In the genomic region with DNA sequence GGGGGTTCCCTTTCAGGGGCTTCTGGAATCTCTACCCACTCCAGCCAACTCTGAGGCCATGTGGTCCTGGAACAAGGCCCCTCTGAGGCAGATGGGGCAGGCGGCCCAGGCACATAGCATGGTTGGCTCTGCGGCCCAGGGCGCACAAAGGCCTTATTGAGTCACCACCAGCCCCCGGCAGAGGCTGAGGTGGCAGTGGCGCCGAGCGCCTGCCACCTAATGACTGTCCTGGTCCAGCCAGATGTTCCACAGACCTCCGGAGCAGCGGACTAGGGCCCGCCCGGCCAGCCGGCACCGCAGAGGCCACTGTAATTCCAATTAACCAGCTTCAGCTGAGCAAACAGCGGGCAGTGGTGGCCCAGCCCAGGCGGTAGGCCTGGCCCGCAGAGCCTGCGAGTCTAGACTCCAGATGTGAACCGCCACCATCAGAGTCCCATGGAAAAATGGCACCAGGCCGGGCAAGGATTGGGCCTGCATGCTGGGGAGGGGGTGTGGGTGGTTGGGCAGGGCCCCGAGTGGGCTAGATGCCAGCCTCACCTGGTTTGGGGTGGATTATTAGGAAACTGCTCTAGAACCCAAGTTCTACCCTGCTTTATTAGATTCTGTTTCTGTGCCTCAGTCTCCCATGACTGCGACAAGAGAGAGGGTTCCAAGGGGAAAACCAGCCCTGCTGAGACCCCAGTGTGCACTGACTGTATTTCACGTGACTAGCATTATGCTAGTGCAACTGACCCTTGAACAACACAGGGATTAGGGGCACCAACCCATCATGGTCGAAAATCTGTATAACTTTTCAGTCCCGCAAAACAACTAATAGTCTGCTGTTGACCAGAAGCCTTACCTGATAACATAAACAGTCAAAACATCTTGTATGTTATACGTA, we compare ENCODE assay signal across 8 cellular contexts. TPM values are rescaled to one million over a fixed set of nuclear protein-coding genes. Genes with fewer than 3 reads are reported as not detected.
DNase-seq lines count a peak whose midpoint lies in the region; ATAC-seq and TF ChIP-seq lines count a peak whose summit lies in the region.

No MANE protein-coding gene starts in this region.

- H3K4me3 ChIP-seq in tibial nerve, result no peak overlapping the region
- H3K4me3 ChIP-seq in brain microvascular endothelial cell (ENCODE audit: low read depth, low read length), result no peak overlapping the region

- in situ Hi-C loops in brain microvascular endothelial cell (cut with HindIII; ENCODE audit: low pct_ligation_motif_present, low sequenced_read_pairs), result no loop called here

- H3K4me3 Mint-ChIP-seq in activated naive CD4-positive, alpha-beta T cell treated with anti-CD3 and anti-CD28 coated beads, Interleukin-2, amount 10 ng/mL, durations not matched to agents 7 days and 5 days, result peak overlapping the region; percentile 81
- peak overlapping the region; percentile 88 for H3K4me3 Mint-ChIP-seq in activated naive CD8-positive, alpha-beta T cell treated with anti-CD3 and anti-CD28 coated beads, Interleukin-2, amount 10 ng/mL, durations not matched to agents 7 days and 5 days
- H3K4me3 Mint-ChIP-seq in memory B cell, result peak overlapping the region; percentile 56

- H3K36me3 ChIP-seq in tibial nerve (peaks cover 0 to 35% (median 0%) of the 10 kb centered on the region in 3 donors), brain microvascular endothelial cell (replicated peaks) (peaks cover 9% of the 10 kb centered on the region)

- H3K27me3 Mint-ChIP-seq in activated naive CD4-positive, alpha-beta T cell treated with anti-CD3 and anti-CD28 coated beads, Interleukin-2, amount 10 ng/mL, durations not matched to agents 7 days and 5 days, result no peaks in the 10 kb centered on the region
- no peaks in the 10 kb centered on the region for H3K27me3 Mint-ChIP-seq in activated naive CD8-positive, alpha-beta T cell treated with anti-CD3 and anti-CD28 coated beads, Interleukin-2, amount 10 ng/mL, durations not matched to agents 7 days and 5 days
- no peaks in the 10 kb centered on the region for H3K27me3 Mint-ChIP-seq in memory B cell

- H3K36me3 Mint-ChIP-seq in activated naive CD4-positive, alpha-beta T cell treated with anti-CD3 and anti-CD28 coated beads, Interleukin-2, amount 10 ng/mL, durations not matched to agents 7 days and 5 days, result peaks cover 4% of the 10 kb centered on the region
- no peaks in the 10 kb centered on the region for H3K36me3 Mint-ChIP-seq in activated naive CD8-positive, alpha-beta T cell treated with anti-CD3 and anti-CD28 coated beads, Interleukin-2, amount 10 ng/mL, durations not matched to agents 7 days and 5 days
- H3K36me3 Mint-ChIP-seq in memory B cell, result peaks cover 2% of the 10 kb centered on the region

- peak; percentile 47 to 54 for TF ChIP-seq EP300 in tibial nerve (IDR thresholded peaks at IDR 0.05)

- H3K27me3 ChIP-seq in tibial nerve (no peaks in the 10 kb centered on the region), brain microvascular endothelial cell (replicated peaks) (no peaks in the 10 kb centered on the region)

- H3K27ac ChIP-seq in tibial nerve (peak overlapping the region; percentile 74 to 97 (median 91)), brain microvascular endothelial cell (no peak overlapping the region)

- peak overlapping the region; percentile 42 for H3K27ac Mint-ChIP-seq in activated naive CD4-positive, alpha-beta T cell treated with anti-CD3 and anti-CD28 coated beads, Interleukin-2, amount 10 ng/mL, durations not matched to agents 7 days and 5 days
- no peak overlapping the region for H3K27ac Mint-ChIP-seq in activated naive CD8-positive, alpha-beta T cell treated with anti-CD3 and anti-CD28 coated beads, Interleukin-2, amount 10 ng/mL, durations not matched to agents 7 days and 5 days
- no peak overlapping the region for H3K27ac Mint-ChIP-seq in memory B cell

- H3K9me3 ChIP-seq in tibial nerve, result no peaks in the 10 kb centered on the region

- CTCF ChIA-PET in activated naive CD4-positive, alpha-beta T cell treated with anti-CD3 and anti-CD28 coated beads, Interleukin-2, amount 10 ng/mL, durations not matched to agents 7 days and 5 days (lab: Charles Lee), result interaction anchor here (1.7 to 30.9 kb wide), 3 partner anchors 10 to 40 kb away, joined by 6 to 853 read pairs (median 95); a partner anchor contains a TSS

- TF ChIP-seq CTCF in tibial nerve (IDR thresholded peaks at IDR 0.05) (peak in 2 of 5 experiments; percentile 3 to 18), brain microvascular endothelial cell (IDR thresholded peaks at IDR 0.05; ENCODE audit: low read depth, low read length, missing control alignments) (no peak)

- POLR2A ChIA-PET in activated naive CD8-positive, alpha-beta T cell treated with anti-CD3 and anti-CD28 coated beads, Interleukin-2, amount 10 ng/mL, durations not matched to agents 7 days and 5 days (lab: Charles Lee), result interaction anchor here (3.3 to 4.0 kb wide), 2 partner anchors 34 to 42 kb away, joined by 19 to 36 read pairs; a partner anchor contains a TSS

- WGBS in tibial nerve, 2 donors, result 60 to 62% methylated on average over 23 to 25 of the region's 25 CpGs

- peak in 1 of 2 donors; percentile 33 for TF ChIP-seq POLR2A in tibial nerve (IDR thresholded peaks at IDR 0.05)

- H3K4me1 Mint-ChIP-seq in activated naive CD4-positive, alpha-beta T cell treated with anti-CD3 and anti-CD28 coated beads, Interleukin-2, amount 10 ng/mL, durations not matched to agents 7 days and 5 days, result peaks cover 33% of the 10 kb centered on the region
- peaks cover 18% of the 10 kb centered on the region for H3K4me1 Mint-ChIP-seq in activated naive CD8-positive, alpha-beta T cell treated with anti-CD3 and anti-CD28 coated beads, Interleukin-2, amount 10 ng/mL, durations not matched to agents 7 days and 5 days
- H3K4me1 Mint-ChIP-seq in memory B cell, result peaks cover 29% of the 10 kb centered on the region

- no peaks in the 10 kb centered on the region for H3K9me3 Mint-ChIP-seq in activated naive CD4-positive, alpha-beta T cell treated with anti-CD3 and anti-CD28 coated beads, Interleukin-2, amount 10 ng/mL, durations not matched to agents 7 days and 5 days
- H3K9me3 Mint-ChIP-seq in activated naive CD8-positive, alpha-beta T cell treated with anti-CD3 and anti-CD28 coated beads, Interleukin-2, amount 10 ng/mL, durations not matched to agents 7 days and 5 days, result no peaks in the 10 kb centered on the region
- no peaks in the 10 kb centered on the region for H3K9me3 Mint-ChIP-seq in memory B cell

- peaks cover 0 to 57% (median 37%) of the 10 kb centered on the region in 4 donors for H3K4me1 ChIP-seq in tibial nerve

- no peak for ATAC-seq in activated naive CD8-positive, alpha-beta T cell treated with anti-CD3 and anti-CD28 coated beads, Interleukin-2, amount 10 ng/mL, durations not matched to agents 7 days and 5 days (ENCODE audit: low read depth)
- ATAC-seq in memory B cell (ENCODE audit: low read depth) (no peak), HG02798 (IDR thresholded peaks at IDR 0.05; ENCODE audit: poor library complexity, unreplicated experiment) (no peak)

- DNase-seq in activated naive CD4-positive, alpha-beta T cell treated with anti-CD3 and anti-CD28 coated beads, Interleukin-2, amount 10 ng/mL, durations not matched to agents 7 days and 5 days, result no peak
- no peak for DNase-seq in activated naive CD4-positive, alpha-beta T cell treated with anti-CD3 and anti-CD28 coated beads, Interleukin-2, amount 50 U/mL, for 16 hours
- DNase-seq in activated naive CD8-positive, alpha-beta T cell treated with anti-CD3 and anti-CD28 coated beads, Interleukin-2, amount 10 ng/mL, durations not matched to agents 7 days and 5 days, result no peak
- DNase-seq in memory B cell (ENCODE audit: low spot score in 2 of 2) (no peak), tibial nerve (ENCODE audit: low spot score in 2 of 2) (peak; percentile 18 to 56), brain microvascular endothelial cell (no peak), SW 1271 (lab: John Stamatoyannopoulos, UW) (no peak)

RNA-seq across cellular contexts. Expression of a gene that starts 34.1 kb away (rescaled TPM):
- total RNA-seq in activated naive CD8-positive, alpha-beta T cell treated with anti-CD3 and anti-CD28 coated beads, Interleukin-2, amount 10 ng/mL, durations not matched to agents 7 days and 5 days, result 1 to 10 TPM in 1 of 2 experiments, under 1 TPM in 1; 0.72 to 1.2 TPM
- 100 to 1,000 TPM; 524 to 962 (median 571) TPM for total RNA-seq in tibial nerve

RNA-seq across cellular contexts. Expression of a gene that starts 56.7 kb away (rescaled TPM):
- 100 to 1,000 TPM; 112 to 120 TPM for total RNA-seq in activated naive CD8-positive, alpha-beta T cell treated with anti-CD3 and anti-CD28 coated beads, Interleukin-2, amount 10 ng/mL, durations not matched to agents 7 days and 5 days
- total RNA-seq in tibial nerve, result 10 to 100 TPM; 54.8 to 86.7 (median 75.8) TPM

Comparison
In these comparisons a context has a peak if more than half of its experiments do, and no peak if none do; other contexts are left out.
1. DNase-seq: peak in tibial nerve (2 of 2); none in activated naive CD4-positive, alpha-beta T cell treated with anti-CD3 and anti-CD28 coated beads, Interleukin-2, amount 10 ng/mL, durations not matched to agents 7 days and 5 days (single experiment), activated naive CD4-positive, alpha-beta T cell treated with anti-CD3 and anti-CD28 coated beads, Interleukin-2, amount 50 U/mL, for 16 hours (single experiment), activated naive CD8-positive, alpha-beta T cell treated with anti-CD3 and anti-CD28 coated beads, Interleukin-2, amount 10 ng/mL, durations not matched to agents 7 days and 5 days (single experiment), memory B cell (0 of 2), brain microvascular endothelial cell (single experiment) and SW 1271 (0 of 2).
2. RNA of a gene that starts 34.1 kb away (total RNA-seq): 524 to 962 TPM in tibial nerve; 0.72 to 1.2 TPM in activated naive CD8-positive, alpha-beta T cell treated with anti-CD3 and anti-CD28 coated beads, Interleukin-2, amount 10 ng/mL, durations not matched to agents 7 days and 5 days; every median in the first group is over 100 times any median in the second.
3. Peak in every context shown above with its lines, with median percentiles within 50 percentile points of each other: H3K4me3 Mint-ChIP-seq.